ENCODE assay signal across 7 cellular contexts in genomic region chr1:144070394-144071053, GRCh38.
DNase-seq lines count a peak whose midpoint lies in the region; ATAC-seq and TF ChIP-seq lines count a peak whose summit lies in the region.
"Not testable (repeated sequence)": the region's sequence is repeated elsewhere in the genome, so short reads cannot be mapped to it uniquely, and the experiment has no call there.

No MANE protein-coding gene starts in this region.

- DNase-seq in activated CD8-positive, alpha-beta T cell treated with anti-CD3 and anti-CD28 coated beads for 36 hours; activated naive CD8-positive, alpha-beta T cell treated with anti-CD3 and anti-CD28 coated beads, Interleukin-2, amount 50 U/mL, for 24 hours; MCF 10A (ENCODE audit: unreplicated experiment); stimulated activated effector memory CD8-positive, alpha-beta T cell treated with anti-CD3 and anti-CD28 coated beads, Interleukin-12 subunit alpha, Interleukin-12 subunit beta, amount 100 ng/mL, for 72 hours (ENCODE audit: low spot score in 2 of 2); stimulated activated naive CD8-positive, alpha-beta T cell treated with anti-CD3 and anti-CD28 coated beads, Interleukin-15, amount 100 ng/mL, for 72 hours: not testable (repeated sequence)

- H3K27ac Mint-ChIP-seq in activated CD8-positive, alpha-beta T cell treated with anti-CD3 and anti-CD28 coated beads for 36 hours; activated T-helper 17 cell treated with anti-CD3 and anti-CD28 coated beads, Interleukin-2, amount 50 U/mL, for 72 hours; activated naive CD8-positive, alpha-beta T cell treated with anti-CD3 and anti-CD28 coated beads, Interleukin-2, amount 50 U/mL, for 24 hours; MCF 10A (ENCODE audit: low read depth, unreplicated experiment); stimulated activated effector memory CD8-positive, alpha-beta T cell treated with anti-CD3 and anti-CD28 coated beads, Interleukin-12 subunit alpha, Interleukin-12 subunit beta, amount 100 ng/mL, for 72 hours; stimulated activated naive CD8-positive, alpha-beta T cell treated with anti-CD3 and anti-CD28 coated beads, Interleukin-15, amount 100 ng/mL, for 72 hours: not testable (repeated sequence)

- POLR2A ChIA-PET in activated CD8-positive, alpha-beta T cell treated with anti-CD3 and anti-CD28 coated beads for 36 hours (lab: Charles Lee); MCF 10A (lab: Yijun Ruan, JAX): not testable (repeated sequence)

- H3K36me3 Mint-ChIP-seq in activated CD8-positive, alpha-beta T cell treated with anti-CD3 and anti-CD28 coated beads for 36 hours (ENCODE audit: low read depth); activated T-helper 17 cell treated with anti-CD3 and anti-CD28 coated beads, Interleukin-2, amount 50 U/mL, for 72 hours (ENCODE audit: low read depth); activated naive CD8-positive, alpha-beta T cell treated with anti-CD3 and anti-CD28 coated beads, Interleukin-2, amount 50 U/mL, for 24 hours (ENCODE audit: low read depth); MCF 10A (ENCODE audit: insufficient read depth, unreplicated experiment); stimulated activated effector memory CD8-positive, alpha-beta T cell treated with anti-CD3 and anti-CD28 coated beads, Interleukin-12 subunit alpha, Interleukin-12 subunit beta, amount 100 ng/mL, for 72 hours: not testable (repeated sequence)

- ATAC-seq in HG02610 (IDR thresholded peaks at IDR 0.05; ENCODE audit: unreplicated experiment) = peak; percentile 40
- peak; percentile 20 for ATAC-seq in activated CD8-positive, alpha-beta T cell treated with anti-CD3 and anti-CD28 coated beads for 36 hours
- peak; percentile 46 for ATAC-seq in activated T-helper 17 cell treated with anti-CD3 and anti-CD28 coated beads, Interleukin-2, amount 50 U/mL, for 72 hours (replicated peaks)
- peak; percentile 69 for ATAC-seq in activated naive CD8-positive, alpha-beta T cell treated with anti-CD3 and anti-CD28 coated beads, Interleukin-2, amount 50 U/mL, for 24 hours
- ATAC-seq in stimulated activated effector memory CD8-positive, alpha-beta T cell treated with anti-CD3 and anti-CD28 coated beads, Interleukin-12 subunit alpha, Interleukin-12 subunit beta, amount 100 ng/mL, for 72 hours = peak; percentile 52
- peak; percentile 75 for ATAC-seq in stimulated activated naive CD8-positive, alpha-beta T cell treated with anti-CD3 and anti-CD28 coated beads, Interleukin-15, amount 100 ng/mL, for 72 hours

- not testable (repeated sequence) for H3K4me1 Mint-ChIP-seq in activated CD8-positive, alpha-beta T cell treated with anti-CD3 and anti-CD28 coated beads for 36 hours (ENCODE audit: low read depth); activated T-helper 17 cell treated with anti-CD3 and anti-CD28 coated beads, Interleukin-2, amount 50 U/mL, for 72 hours; activated naive CD8-positive, alpha-beta T cell treated with anti-CD3 and anti-CD28 coated beads, Interleukin-2, amount 50 U/mL, for 24 hours; MCF 10A (ENCODE audit: insufficient read depth, unreplicated experiment); stimulated activated effector memory CD8-positive, alpha-beta T cell treated with anti-CD3 and anti-CD28 coated beads, Interleukin-12 subunit alpha, Interleukin-12 subunit beta, amount 100 ng/mL, for 72 hours; stimulated activated naive CD8-positive, alpha-beta T cell treated with anti-CD3 and anti-CD28 coated beads, Interleukin-15, amount 100 ng/mL, for 72 hours

- not testable (repeated sequence) for TF ChIP-seq CTCF in activated CD8-positive, alpha-beta T cell treated with anti-CD3 and anti-CD28 coated beads for 36 hours (IDR thresholded peaks at IDR 0.05); MCF 10A (IDR thresholded peaks at IDR 0.05; ENCODE audit: unreplicated experiment)

- intact Hi-C loops in activated CD8-positive, alpha-beta T cell treated with anti-CD3 and anti-CD28 coated beads for 36 hours (cut with micrococcal nuclease); MCF 10A (cut with micrococcal nuclease): not testable (repeated sequence)

- H3K9me3 Mint-ChIP-seq in activated CD8-positive, alpha-beta T cell treated with anti-CD3 and anti-CD28 coated beads for 36 hours; activated T-helper 17 cell treated with anti-CD3 and anti-CD28 coated beads, Interleukin-2, amount 50 U/mL, for 72 hours; activated naive CD8-positive, alpha-beta T cell treated with anti-CD3 and anti-CD28 coated beads, Interleukin-2, amount 50 U/mL, for 24 hours; MCF 10A (ENCODE audit: unreplicated experiment); stimulated activated effector memory CD8-positive, alpha-beta T cell treated with anti-CD3 and anti-CD28 coated beads, Interleukin-12 subunit alpha, Interleukin-12 subunit beta, amount 100 ng/mL, for 72 hours; stimulated activated naive CD8-positive, alpha-beta T cell treated with anti-CD3 and anti-CD28 coated beads, Interleukin-15, amount 100 ng/mL, for 72 hours: not testable (repeated sequence)

- H3K27me3 Mint-ChIP-seq in activated CD8-positive, alpha-beta T cell treated with anti-CD3 and anti-CD28 coated beads for 36 hours; activated T-helper 17 cell treated with anti-CD3 and anti-CD28 coated beads, Interleukin-2, amount 50 U/mL, for 72 hours; activated naive CD8-positive, alpha-beta T cell treated with anti-CD3 and anti-CD28 coated beads, Interleukin-2, amount 50 U/mL, for 24 hours; MCF 10A (ENCODE audit: insufficient read depth, unreplicated experiment); stimulated activated naive CD8-positive, alpha-beta T cell treated with anti-CD3 and anti-CD28 coated beads, Interleukin-15, amount 100 ng/mL, for 72 hours: not testable (repeated sequence)

- BruUV-seq in MCF 10A (replicated peaks; lab: Mats Ljungman, UMichigan) = TSS peak; percentile 6

- H3K4me3 Mint-ChIP-seq in activated CD8-positive, alpha-beta T cell treated with anti-CD3 and anti-CD28 coated beads for 36 hours; activated T-helper 17 cell treated with anti-CD3 and anti-CD28 coated beads, Interleukin-2, amount 50 U/mL, for 72 hours; activated naive CD8-positive, alpha-beta T cell treated with anti-CD3 and anti-CD28 coated beads, Interleukin-2, amount 50 U/mL, for 24 hours; MCF 10A (ENCODE audit: unreplicated experiment); stimulated activated effector memory CD8-positive, alpha-beta T cell treated with anti-CD3 and anti-CD28 coated beads, Interleukin-12 subunit alpha, Interleukin-12 subunit beta, amount 100 ng/mL, for 72 hours; stimulated activated naive CD8-positive, alpha-beta T cell treated with anti-CD3 and anti-CD28 coated beads, Interleukin-15, amount 100 ng/mL, for 72 hours: not testable (repeated sequence)

- CTCF ChIA-PET in activated CD8-positive, alpha-beta T cell treated with anti-CD3 and anti-CD28 coated beads for 36 hours (lab: Charles Lee); MCF 10A (lab: Yijun Ruan, JAX): not testable (repeated sequence)

Comparison
In these comparisons a context has a peak if more than half of its experiments do, and no peak if none do; other contexts are left out.
1. ATAC-seq: peak in every context shown above with its lines; median percentile 75 in stimulated activated naive CD8-positive, alpha-beta T cell treated with anti-CD3 and anti-CD28 coated beads, Interleukin-15, amount 100 ng/mL, for 72 hours; 69 in activated naive CD8-positive, alpha-beta T cell treated with anti-CD3 and anti-CD28 coated beads, Interleukin-2, amount 50 U/mL, for 24 hours; 52 in stimulated activated effector memory CD8-positive, alpha-beta T cell treated with anti-CD3 and anti-CD28 coated beads, Interleukin-12 subunit alpha, Interleukin-12 subunit beta, amount 100 ng/mL, for 72 hours; 46 in activated T-helper 17 cell treated with anti-CD3 and anti-CD28 coated beads, Interleukin-2, amount 50 U/mL, for 72 hours; 40 in HG02610; 20 in activated CD8-positive, alpha-beta T cell treated with anti-CD3 and anti-CD28 coated beads for 36 hours.